ENCODE assay signal across 9 cellular contexts in the genomic region with DNA sequence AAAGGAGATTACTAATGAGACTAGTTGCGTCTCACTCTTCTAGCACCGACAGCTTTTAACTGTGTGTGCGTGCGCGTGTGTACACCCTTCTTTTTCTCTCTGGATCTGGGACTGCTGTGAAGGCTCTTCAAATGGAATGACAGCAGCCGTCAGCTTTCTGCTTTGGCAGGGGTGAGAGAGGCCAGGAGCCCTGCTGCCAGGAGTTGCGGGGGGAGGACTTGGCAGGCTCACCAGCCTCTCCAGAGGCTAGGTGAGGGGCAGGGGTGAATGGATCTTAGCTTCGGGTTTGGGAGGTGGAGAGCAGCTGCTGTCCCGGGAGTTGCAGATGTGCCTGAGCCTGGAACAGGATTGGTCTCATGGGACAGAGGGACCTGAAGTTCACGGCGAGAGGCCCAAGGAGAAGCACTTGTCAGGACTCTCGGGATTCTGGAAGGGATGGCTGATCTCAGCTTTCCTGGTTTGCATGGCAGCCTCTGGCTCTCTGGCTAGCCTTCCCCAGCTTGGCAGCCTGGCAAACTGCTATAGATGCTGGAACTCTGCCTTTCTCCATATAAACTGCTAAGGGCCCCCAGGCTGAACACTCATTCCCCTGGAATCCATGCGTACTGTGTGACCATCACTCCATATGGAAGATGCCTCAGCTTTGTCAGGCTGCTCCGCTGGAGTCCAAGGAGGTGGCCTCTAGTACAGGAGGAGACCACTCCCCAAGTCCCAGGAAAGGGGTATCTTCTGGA. TPM values are rescaled to one million over a fixed set of nuclear protein-coding genes. Genes with fewer than 3 reads are reported as not detected.
DNase-seq lines count a peak whose midpoint lies in the region; FAIRE-seq and TF ChIP-seq lines count a peak whose summit lies in the region.
"Had no signal": no experiment of that assay in that cellular context is flagged by ENCODE, and none has a peak within 500 bp of the region (broad histone marks: within the 10 kb centered on the region; RNA-seq: fewer than 3 reads in every experiment).

No MANE protein-coding gene starts in this region.

- no peaks in the 10 kb centered on the region for H3K9me3 Mint-ChIP-seq in activated CD4-positive, alpha-beta T cell treated with anti-CD3 and anti-CD28 coated beads, Interleukin-2, amount 10 ng/mL, durations not matched to agents 7 days and 5 days

- peaks cover 16 to 29% of the 10 kb centered on the region in 2 donors for H3K4me1 ChIP-seq in kidney (ENCODE audit: control insufficient read depth in 1 of 2, insufficient read depth in 1 of 2, low read depth in 1 of 2, low read length in 2 of 2)

- H3K9me3 ChIP-seq in kidney (ENCODE audit: control insufficient read depth in 1 of 2, low read length in 2 of 2) = no peaks in the 10 kb centered on the region

- H3K27ac Mint-ChIP-seq in activated CD4-positive, alpha-beta T cell treated with anti-CD3 and anti-CD28 coated beads, Interleukin-2, amount 10 ng/mL, durations not matched to agents 7 days and 5 days = peak overlapping the region; percentile 88

- POLR2A ChIA-PET in activated CD4-positive, alpha-beta T cell treated with anti-CD3 and anti-CD28 coated beads, Interleukin-2, amount 10 ng/mL, durations not matched to agents 7 days and 5 days (lab: Charles Lee) = no interaction called here

- CTCF ChIA-PET in activated CD4-positive, alpha-beta T cell treated with anti-CD3 and anti-CD28 coated beads, Interleukin-2, amount 10 ng/mL, durations not matched to agents 7 days and 5 days (lab: Charles Lee) = interaction anchor here (0.9 to 10.5 kb wide), 4 partner anchors 13 to 298 kb away, joined by 4 to 144 read pairs (median 6); a partner anchor contains a TSS

- peaks cover 69% of the 10 kb centered on the region for H3K4me1 Mint-ChIP-seq in activated CD4-positive, alpha-beta T cell treated with anti-CD3 and anti-CD28 coated beads, Interleukin-2, amount 10 ng/mL, durations not matched to agents 7 days and 5 days

- H3K36me3 ChIP-seq in kidney (ENCODE audit: control insufficient read depth in 1 of 2, insufficient read depth in 2 of 2, low read length in 2 of 2) = peaks cover 31 to 37% of the 10 kb centered on the region in 2 donors

- FAIRE-seq in kidney (lab: Jason Lieb, UNC) = no peak

- no peak overlapping the region for H3K9ac ChIP-seq in kidney (ENCODE audit: low read length in 2 of 2)

- DNase-seq in activated CD4-positive, alpha-beta T cell treated with anti-CD3 and anti-CD28 coated beads, Interleukin-2, amount 10 ng/mL, durations not matched to agents 7 days and 5 days = no peak
- no peak for DNase-seq in activated CD4-positive, alpha-beta T cell treated with anti-CD3 and anti-CD28 coated beads, Interleukin-2, amount 50 U/mL, for 1 hour
- DNase-seq in kidney = no peak
- DNase-seq in substantia nigra (lab: John Stamatoyannopoulos, UW) = no peak
- no peak for DNase-seq in NCI-H748 (lab: John Stamatoyannopoulos, UW; ENCODE audit: unreplicated experiment)
- DNase-seq in H4 (ENCODE audit: low spot score) = no peak
- DNase-seq in NOMO-1 treated with dmso at 0.1 percent for 144 hours (lab: John Stamatoyannopoulos, UW; ENCODE audit: unreplicated experiment) = no peak
- DNase-seq: activated effector memory CD4-positive, alpha-beta T cell treated with Interleukin-2 at 50 U/mL for 16 hours had no signal

- H3K4me3 Mint-ChIP-seq in activated CD4-positive, alpha-beta T cell treated with anti-CD3 and anti-CD28 coated beads, Interleukin-2, amount 10 ng/mL, durations not matched to agents 7 days and 5 days = peak overlapping the region; percentile 62

- H3K4me3 ChIP-seq in kidney (ENCODE audit: low read length in 2 of 2) = no peak overlapping the region

- TF ChIP-seq CTCF in kidney (IDR thresholded peaks at IDR 0.05; ENCODE audit: borderline replicate concordance, extremely low read depth, insufficient read depth) = no peak

- peak overlapping the region; percentile 74 for H3K27ac ChIP-seq in angular gyrus (ENCODE audit: low read depth, low read length)
- H3K27ac ChIP-seq in kidney (ENCODE audit: low read depth in 2 of 2, low read length in 2 of 2) = peak overlapping the region; percentile 65 to 81
- H3K27ac ChIP-seq in substantia nigra (ENCODE audit: low read depth, low read length, poor library complexity, severe bottlenecking) = peak overlapping the region; percentile 38

- intact Hi-C loops in kidney (cut with DNase I) = no loop called here

- peaks cover 68% of the 10 kb centered on the region for H3K36me3 Mint-ChIP-seq in activated CD4-positive, alpha-beta T cell treated with anti-CD3 and anti-CD28 coated beads, Interleukin-2, amount 10 ng/mL, durations not matched to agents 7 days and 5 days (ENCODE audit: low read depth)

- no peaks in the 10 kb centered on the region for H3K27me3 Mint-ChIP-seq in activated CD4-positive, alpha-beta T cell treated with anti-CD3 and anti-CD28 coated beads, Interleukin-2, amount 10 ng/mL, durations not matched to agents 7 days and 5 days

RNA-seq across cellular contexts. Expression of a gene that starts 16.6 kb away (rescaled TPM):
- total RNA-seq in activated CD4-positive, alpha-beta T cell treated with anti-CD3 and anti-CD28 coated beads, Interleukin-2, amount 10 ng/mL, durations not matched to agents 7 days and 5 days = 10 to 100 TPM; 75.2 to 81.4 TPM
- total RNA-seq in kidney = 68.0 TPM
- polyA plus RNA-seq in kidney (ENCODE audit: insufficient read depth, low read depth, low replicate concordance) = 208 TPM
- total RNA-seq in H4 (2014; rRNA removed; shearing (Covaris generic)) = 37.7 and 48.2 TPM in 2 replicates

RNA-seq across cellular contexts. Expression of a gene that starts 19.2 kb away (rescaled TPM):
- total RNA-seq in activated CD4-positive, alpha-beta T cell treated with anti-CD3 and anti-CD28 coated beads, Interleukin-2, amount 10 ng/mL, durations not matched to agents 7 days and 5 days = 1 to 10 TPM; 2.4 to 3.0 TPM
- 0.57 TPM for total RNA-seq in kidney
- polyA plus RNA-seq in kidney (ENCODE audit: insufficient read depth, low read depth, low replicate concordance) = not detected
- not detected in 2 replicates for total RNA-seq in H4 (2014; rRNA removed; shearing (Covaris generic))
